ENCODE assay signal across 10 cellular contexts in genomic region chr3:5194341-5194740, GRCh38. TPM values are rescaled to one million over a fixed set of nuclear protein-coding genes. Genes with fewer than 3 reads are reported as not detected.
A peak's percentile ranks its signal among the peaks of the same experiment; 100 is the strongest.
DNase-seq lines count a peak whose midpoint lies in the region; ATAC-seq and TF ChIP-seq lines count a peak whose summit lies in the region.
"Had no signal": no experiment of that assay in that cellular context is flagged by ENCODE, and none has a peak within 500 bp of the region (broad histone marks: within the 10 kb centered on the region; RNA-seq: fewer than 3 reads in every experiment).

No MANE protein-coding gene starts in this region.

- DNase-seq in activated CD4-positive, alpha-beta T cell treated with anti-CD3 and anti-CD28 coated beads, Interleukin-2, amount 10 ng/mL, durations not matched to agents 7 days and 5 days = no peak
- no peak for DNase-seq in activated CD4-positive, alpha-beta T cell treated with anti-CD3 and anti-CD28 coated beads for 48 hours
- DNase-seq in activated CD4-positive, alpha-beta memory T cell treated with anti-CD3 and anti-CD28 coated beads for 36 hours = no peak
- DNase-seq in left lung = no peak
- no peak for DNase-seq in transverse colon
- no peak for DNase-seq in mesothelial cell of epicardium (ENCODE audit: low spot score in 2 of 2, unreplicated experiment in 2 of 2)
- no peak for DNase-seq in MG63
- DNase-seq: NCI-H2081 had no signal

- no peaks in the 10 kb centered on the region for H3K36me3 ChIP-seq in left lung
- no peaks in the 10 kb centered on the region for H3K36me3 ChIP-seq in transverse colon
- no peaks in the 10 kb centered on the region; the same call in 1 of the 2 replicates for H3K36me3 ChIP-seq in MG63

- TF ChIP-seq CTCF in left lung (IDR thresholded peaks at IDR 0.05) = no peak
- no peak for TF ChIP-seq CTCF in transverse colon (IDR thresholded peaks at IDR 0.05)
- no peak for TF ChIP-seq CTCF in mesothelial cell of epicardium (IDR thresholded peaks at IDR 0.05; ENCODE audit: unreplicated experiment)

- H3K27ac ChIP-seq in left lung (peak overlapping the region; percentile 30 to 72), transverse colon (peak overlapping the region; percentile 17 to 47 (median 44))

- no peak for TF ChIP-seq POLR2A in transverse colon (IDR thresholded peaks at IDR 0.05)

- no peak overlapping the region for H3K4me3 Mint-ChIP-seq in activated CD4-positive, alpha-beta T cell treated with anti-CD3 and anti-CD28 coated beads, Interleukin-2, amount 10 ng/mL, durations not matched to agents 7 days and 5 days
- peak overlapping the region; percentile 66 for H3K4me3 Mint-ChIP-seq in activated CD4-positive, alpha-beta memory T cell treated with anti-CD3 and anti-CD28 coated beads for 36 hours
- no peak overlapping the region for H3K4me3 Mint-ChIP-seq in mesothelial cell of epicardium

- 57 to 72% methylated on average over 2 of the region's 2 CpGs for WGBS in transverse colon (ENCODE audit: low coverage in 1 of 2), 2 donors

- peaks cover 85% of the 10 kb centered on the region for H3K36me3 Mint-ChIP-seq in activated CD4-positive, alpha-beta T cell treated with anti-CD3 and anti-CD28 coated beads, Interleukin-2, amount 10 ng/mL, durations not matched to agents 7 days and 5 days (ENCODE audit: low read depth)
- H3K36me3 Mint-ChIP-seq in activated CD4-positive, alpha-beta memory T cell treated with anti-CD3 and anti-CD28 coated beads for 36 hours = peaks cover 83% of the 10 kb centered on the region
- peaks cover 8% of the 10 kb centered on the region for H3K36me3 Mint-ChIP-seq in mesothelial cell of epicardium

- H3K4me3 ChIP-seq in left lung (no peak overlapping the region), transverse colon (no peak overlapping the region), MG63 (no peak overlapping the region)

- intact Hi-C loops in activated CD4-positive, alpha-beta memory T cell treated with anti-CD3 and anti-CD28 coated beads for 36 hours (cut with micrococcal nuclease) = loop anchor here (2.0 kb wide), 2 partner anchors 136 to 364 kb away; no protein-coding TSS in a partner anchor
- intact Hi-C loops in left lung (cut with DNase I) (no loop called here), transverse colon (cut with DNase I; ENCODE audit: low total_unique reads) (no loop called here)

- no peak for TF ChIP-seq EP300 in transverse colon (IDR thresholded peaks at IDR 0.05; ENCODE audit: low read depth)

- POLR2A ChIA-PET in activated CD4-positive, alpha-beta T cell treated with anti-CD3 and anti-CD28 coated beads, Interleukin-2, amount 10 ng/mL, durations not matched to agents 7 days and 5 days (lab: Charles Lee) = no interaction called here
- POLR2A ChIA-PET in activated CD4-positive, alpha-beta memory T cell treated with anti-CD3 and anti-CD28 coated beads for 36 hours (lab: Charles Lee) = interaction anchor here (1.1 to 8.4 kb wide), 5 partner anchors 11 to 701 kb away, joined by 3 to 119 read pairs (median 6); partner anchors contain the start of genes ARL8B and ITPR1

- H3K27me3 Mint-ChIP-seq in activated CD4-positive, alpha-beta T cell treated with anti-CD3 and anti-CD28 coated beads, Interleukin-2, amount 10 ng/mL, durations not matched to agents 7 days and 5 days = no peaks in the 10 kb centered on the region
- no peaks in the 10 kb centered on the region for H3K27me3 Mint-ChIP-seq in activated CD4-positive, alpha-beta memory T cell treated with anti-CD3 and anti-CD28 coated beads for 36 hours
- no peaks in the 10 kb centered on the region for H3K27me3 Mint-ChIP-seq in mesothelial cell of epicardium (ENCODE audit: low read depth)
- H3K27me3 Mint-ChIP-seq: progenitor cell of endocrine pancreas had no signal

- peaks cover 9% of the 10 kb centered on the region for H3K9me3 Mint-ChIP-seq in activated CD4-positive, alpha-beta T cell treated with anti-CD3 and anti-CD28 coated beads, Interleukin-2, amount 10 ng/mL, durations not matched to agents 7 days and 5 days
- H3K9me3 Mint-ChIP-seq in activated CD4-positive, alpha-beta memory T cell treated with anti-CD3 and anti-CD28 coated beads for 36 hours = no peaks in the 10 kb centered on the region
- H3K9me3 Mint-ChIP-seq in mesothelial cell of epicardium = no peaks in the 10 kb centered on the region

- no peaks in the 10 kb centered on the region for H3K9me3 ChIP-seq in left lung
- no peaks in the 10 kb centered on the region for H3K9me3 ChIP-seq in transverse colon
- H3K9me3 ChIP-seq in MG63 = no peaks in the 10 kb centered on the region

- CTCF ChIA-PET in activated CD4-positive, alpha-beta T cell treated with anti-CD3 and anti-CD28 coated beads, Interleukin-2, amount 10 ng/mL, durations not matched to agents 7 days and 5 days (lab: Charles Lee) = interaction anchor here (0.9 to 1.6 kb wide), 5 partner anchors 9 to 73 kb away, joined by 3 to 5 read pairs (median 4); no protein-coding TSS in a partner anchor
- CTCF ChIA-PET in activated CD4-positive, alpha-beta memory T cell treated with anti-CD3 and anti-CD28 coated beads for 36 hours (lab: Charles Lee) = interaction anchor here (1.0 to 1.6 kb wide), 4 partner anchors 9 to 843 kb away, joined by 3 to 6 read pairs (median 4); no protein-coding TSS in a partner anchor

- peak overlapping the region; percentile 98 for H3K27ac Mint-ChIP-seq in activated CD4-positive, alpha-beta T cell treated with anti-CD3 and anti-CD28 coated beads, Interleukin-2, amount 10 ng/mL, durations not matched to agents 7 days and 5 days
- H3K27ac Mint-ChIP-seq in activated CD4-positive, alpha-beta memory T cell treated with anti-CD3 and anti-CD28 coated beads for 36 hours = peak overlapping the region; percentile 98
- H3K27ac Mint-ChIP-seq in mesothelial cell of epicardium = no peak overlapping the region
- H3K27ac Mint-ChIP-seq: progenitor cell of endocrine pancreas had no signal

- ATAC-seq in left lung = no peak
- ATAC-seq in HG03280 (IDR thresholded peaks at IDR 0.05; ENCODE audit: unreplicated experiment) = no peak

- in situ Hi-C loops in transverse colon (cut with MboI; ENCODE audit: low pct_ligation_motif_present in 1 of 4, low pct_unique_long_range_greater_than_20kb in 1 of 4, low sequenced_read_pairs in 3 of 4) = no loop called here

- H3K27me3 ChIP-seq in left lung (no peaks in the 10 kb centered on the region), transverse colon (no peaks in the 10 kb centered on the region), MG63 (no peaks in the 10 kb centered on the region)

- peaks cover 38 to 99% of the 10 kb centered on the region in 2 donors for H3K4me1 ChIP-seq in left lung
- H3K4me1 ChIP-seq in transverse colon = peaks cover 14 to 79% (median 20%) of the 10 kb centered on the region in 4 donors

- peaks cover 83% of the 10 kb centered on the region for H3K4me1 Mint-ChIP-seq in activated CD4-positive, alpha-beta T cell treated with anti-CD3 and anti-CD28 coated beads, Interleukin-2, amount 10 ng/mL, durations not matched to agents 7 days and 5 days
- peaks cover 82% of the 10 kb centered on the region for H3K4me1 Mint-ChIP-seq in activated CD4-positive, alpha-beta memory T cell treated with anti-CD3 and anti-CD28 coated beads for 36 hours (ENCODE audit: low read depth)
- peaks cover 28% of the 10 kb centered on the region for H3K4me1 Mint-ChIP-seq in mesothelial cell of epicardium

RNA-seq across cellular contexts. Expression of gene EDEM1, which starts 6.8 kb away (rescaled TPM):
- total RNA-seq in activated CD4-positive, alpha-beta T cell treated with anti-CD3 and anti-CD28 coated beads, Interleukin-2, amount 10 ng/mL, durations not matched to agents 7 days and 5 days = 10 to 100 TPM; 80.1 to 94.1 TPM
- 100 to 1,000 TPM; 192 to 203 TPM for total RNA-seq in activated CD4-positive, alpha-beta memory T cell treated with anti-CD3 and anti-CD28 coated beads for 36 hours
- total RNA-seq in left lung (100 to 1,000 TPM; 103 to 104 TPM), transverse colon (100 to 1,000 TPM in 1 of 4 donors, 10 to 100 TPM in 3; 27.3 to 312 (median 42.3) TPM), mesothelial cell of epicardium (24.0 to 26.0 TPM (median 25.7 TPM) in 3 replicates)
- total RNA-seq in MG63 (2014; rRNA removed; shearing (Covaris generic); ENCODE audit: low replicate concordance) = 11.0 and 20.5 TPM in 2 replicates
